1 cellular context compared by ENCODE assay signal in genomic region chr9:124264812-124265211, GRCh38.
TF ChIP-seq lines count a peak whose summit lies in the region.

No MANE protein-coding gene starts in this region.

TF ChIP-seq in GM12878, 131 proteins besides CTCF, POLR2A, EP300 and RAD21 (continued from another document and continues in another):
- TF ChIP-seq ZNF592 (IDR thresholded peaks at IDR 0.05) (no peak), MYB (IDR thresholded peaks at IDR 0.05; ENCODE audit: borderline replicate concordance, low read depth, low read length) (no peak), SKIL (IDR thresholded peaks at IDR 0.05; ENCODE audit: low read depth, poor library complexity, severe bottlenecking) (no peak), TCF3 (IDR thresholded peaks at IDR 0.05; ENCODE audit: borderline replicate concordance, insufficient read depth, low read depth, low read length) (0 out of 2 replicates have a peak, but pooled peaks have one; percentile 58), ZBTB40 (IDR thresholded peaks at IDR 0.05; ENCODE audit: borderline replicate concordance) (no peak), SP1 (IDR thresholded peaks at IDR 0.05; ENCODE audit: low read depth, low read length) (no peak), KDM1A (IDR thresholded peaks at IDR 0.05; ENCODE audit: borderline replicate concordance) (no peak), MEF2A (IDR thresholded peaks at IDR 0.05; ENCODE audit: insufficient read depth, low read depth, low read length) (peak; percentile 69; the same call in 1 of the 2 replicates), E2F4 (IDR thresholded peaks at IDR 0.05; ENCODE audit: low read depth, low read length) (no peak), ZBTB4 (CRISPR knock-in tag; IDR thresholded peaks at IDR 0.05) (no peak), WRNIP1 (IDR thresholded peaks at IDR 0.05; ENCODE audit: borderline replicate concordance, low read depth, low read length) (no peak), HDGF (IDR thresholded peaks at IDR 0.05) (no peak), YBX1 (IDR thresholded peaks at IDR 0.05) (no peak), PBX3 (IDR thresholded peaks at IDR 0.05; ENCODE audit: insufficient replicate concordance, low read depth, low read length) (no peak), USF2 (IDR thresholded peaks at IDR 0.05; ENCODE audit: borderline replicate concordance, low read depth, low read length) (no peak), FOXM1 (IDR thresholded peaks at IDR 0.05; ENCODE audit: low read depth, low read length) (no peak), ELK1 (IDR thresholded peaks at IDR 0.05; ENCODE audit: low read depth, low read length) (no peak), SIN3A (IDR thresholded peaks at IDR 0.05; ENCODE audit: low read depth, low read length) (no peak), TBL1XR1 (IDR thresholded peaks at IDR 0.05; ENCODE audit: low read depth, low read length) (no peak), NFYA (IDR thresholded peaks at IDR 0.05; ENCODE audit: borderline replicate concordance, low read depth, low read length) (no peak), EGR1 (IDR thresholded peaks at IDR 0.05; ENCODE audit: borderline replicate concordance in 1 of 2, low read depth in 2 of 2, low read length in 2 of 2) (no peak), TAF1 (IDR thresholded peaks at IDR 0.05; ENCODE audit: borderline replicate concordance, low read depth, low read length) (no peak), EED (IDR thresholded peaks at IDR 0.05; ENCODE audit: low read depth) (peak; percentile 82), SMAD1 (IDR thresholded peaks at IDR 0.05; ENCODE audit: low read depth, partially characterized antibody) (no peak), ZNF24 (IDR thresholded peaks at IDR 0.05) (no peak), IRF4 (IDR thresholded peaks at IDR 0.05; ENCODE audit: low read depth, low read length) (peak; percentile 61), RUNX3 (IDR thresholded peaks at IDR 0.05; ENCODE audit: low read length) (no peak), CEBPB (IDR thresholded peaks at IDR 0.05; ENCODE audit: borderline replicate concordance in 1 of 2, low read depth in 2 of 2, low read length in 2 of 2) (peak in 1 of 2 experiments; percentile 86; a peak in 1 of 4 replicates), BMI1 (IDR thresholded peaks at IDR 0.05; ENCODE audit: borderline replicate concordance) (no peak), FOXK2 (IDR thresholded peaks at IDR 0.05) (no peak), ZNF622 (IDR thresholded peaks at IDR 0.05) (no peak), MEF2B (IDR thresholded peaks at IDR 0.05; ENCODE audit: partially characterized antibody, poor library complexity, severe bottlenecking) (peak; percentile 77), CEBPZ (IDR thresholded peaks at IDR 0.05; ENCODE audit: low read depth, low read length) (no peak), CREM (IDR thresholded peaks at IDR 0.05; ENCODE audit: low read depth) (peak; percentile 38; the same call in 1 of the 2 replicates), ZSCAN29 (IDR thresholded peaks at IDR 0.05) (no peak)
